ENCODE assay signal across 6 cellular contexts in genomic region chr5:42634575-42634974, GRCh38.
"Had no signal": no experiment of that assay in that cellular context is flagged by ENCODE, and none has a peak within 500 bp of the region (broad histone marks: within the 10 kb centered on the region; RNA-seq: fewer than 3 reads in every experiment).

No MANE protein-coding gene starts in this region.

- H3K4me3 ChIP-seq: K562 had no signal

- H3K4me3 Mint-ChIP-seq: IgD-negative memory B cell had no signal

- H3K36me3 Mint-ChIP-seq: IgD-negative memory B cell had no signal

- H3K27ac ChIP-seq: HL-60 had no signal

- H3K9me3 Mint-ChIP-seq: IgD-negative memory B cell had no signal

- DNase-seq: IMR-90, KBM-7 had no signal

- H3K27ac Mint-ChIP-seq: IgD-negative memory B cell had no signal

- ATAC-seq: HepG2, K562 had no signal
